13 cellular contexts compared by ENCODE assay signal in the genomic region with DNA sequence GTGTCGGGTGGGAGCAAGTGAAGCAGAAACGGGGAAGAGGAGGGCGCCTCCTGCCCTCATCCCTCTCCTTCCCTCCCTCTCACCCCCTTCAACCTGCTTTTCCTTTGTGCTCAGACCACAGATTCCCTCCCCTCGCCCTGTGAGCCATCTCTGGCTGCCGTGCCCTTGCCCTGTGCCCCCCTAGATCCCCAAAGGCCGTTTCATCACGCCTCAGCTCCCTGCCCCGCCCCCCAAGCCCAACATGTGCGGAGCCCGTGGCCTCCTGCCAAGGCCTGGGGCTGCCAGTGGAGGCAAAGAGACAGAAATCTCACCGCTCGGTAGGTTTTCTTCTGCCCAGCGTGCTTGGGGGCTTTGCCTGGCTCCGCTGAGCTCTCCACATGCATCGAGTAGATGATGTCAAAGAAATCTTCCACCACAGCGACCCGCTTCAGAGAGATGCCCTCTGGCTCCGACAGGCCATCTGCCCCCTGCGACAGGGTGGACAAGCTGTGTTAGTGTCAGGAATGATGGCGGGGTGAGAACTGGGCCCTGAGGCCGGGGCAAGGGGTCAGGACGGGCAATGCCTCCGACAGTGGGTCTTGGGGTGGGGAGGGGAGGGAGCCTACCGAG.
A peak's percentile ranks its signal among the peaks of the same experiment; 100 is the strongest.
DNase-seq lines count a peak whose midpoint lies in the region; ATAC-seq and TF ChIP-seq lines count a peak whose summit lies in the region.
"Had no signal": no experiment of that assay in that cellular context is flagged by ENCODE, and none has a peak within 500 bp of the region (broad histone marks: within the 10 kb centered on the region; RNA-seq: fewer than 3 reads in every experiment).

No MANE protein-coding gene starts in this region.

- peak overlapping the region; percentile 80 to 95 (median 90) for H3K4me2 ChIP-seq in BLaER1 treated with 17β-estradiol and CSF1 and Interleukin-3, amounts not matched to agents 10 nM and 100 nM

- peaks cover 73 to 99% (median 80%) of the 10 kb centered on the region in 10 experiments for H3K4me1 ChIP-seq in BLaER1 treated with 17β-estradiol and CSF1 and Interleukin-3, amounts not matched to agents 10 nM and 100 nM
- H3K4me1 ChIP-seq: gastrocnemius medialis had no signal

- 0 out of 22 replicates have a peak, but pooled peaks cover 0 to 4% (median 0%) of the 10 kb centered on the region in 11 experiments for H3K27me3 ChIP-seq in BLaER1 treated with 17β-estradiol and CSF1 and Interleukin-3, amounts not matched to agents 10 nM and 100 nM
- H3K27me3 ChIP-seq: cardiac muscle cell had no signal

- peaks cover 53% of the 10 kb centered on the region for H3K36me3 Mint-ChIP-seq in activated naive CD4-positive, alpha-beta T cell treated with anti-CD3 and anti-CD28 coated beads, Interleukin-2, amount 10 ng/mL, durations not matched to agents 7 days and 5 days
- H3K36me3 Mint-ChIP-seq in memory B cell, result peaks cover 5% of the 10 kb centered on the region

- DNase-seq in DMS 273 (lab: John Stamatoyannopoulos, UW; ENCODE audit: unreplicated experiment), result peak; percentile 76
- DNase-seq in activated naive CD4-positive, alpha-beta T cell treated with anti-CD3 and anti-CD28 coated beads, Interleukin-2, amount 10 ng/mL, durations not matched to agents 7 days and 5 days, result no peak
- no peak for DNase-seq in memory B cell (ENCODE audit: low spot score in 2 of 2)
- DNase-seq in GM13977 (ENCODE audit: low spot score), result no peak
- no peak for DNase-seq in activated effector memory CD4-positive, alpha-beta T cell treated with Interleukin-2 at 50 U/mL for 16 hours
- DNase-seq in amniotic stem cell (lab: John Stamatoyannopoulos, UW), result no peak
- DNase-seq: activated CD4-positive, alpha-beta T cell treated with anti-CD3 and anti-CD28 coated beads, Interleukin-2, amount 50 U/mL, for 1 hour; gastrocnemius medialis; GOT3; mammary epithelial cell had no signal

- peaks cover 2 to 63% (median 14%) of the 10 kb centered on the region in 11 experiments; a peak in 15 of 22 replicates for H4K20me1 ChIP-seq in BLaER1 treated with 17β-estradiol and CSF1 and Interleukin-3, amounts not matched to agents 10 nM and 100 nM

- H3K36me3 ChIP-seq in BLaER1 treated with 17β-estradiol and CSF1 and Interleukin-3, amounts not matched to agents 10 nM and 100 nM, result no peaks in the 10 kb centered on the region; a peak in 1 of 22 replicates
- H3K36me3 ChIP-seq: cardiac muscle cell, gastrocnemius medialis had no signal

- H3K4me3 Mint-ChIP-seq in activated naive CD4-positive, alpha-beta T cell treated with anti-CD3 and anti-CD28 coated beads, Interleukin-2, amount 10 ng/mL, durations not matched to agents 7 days and 5 days, result no peak overlapping the region
- no peak overlapping the region for H3K4me3 Mint-ChIP-seq in memory B cell

- no peaks in the 10 kb centered on the region for H3K27me3 Mint-ChIP-seq in activated naive CD4-positive, alpha-beta T cell treated with anti-CD3 and anti-CD28 coated beads, Interleukin-2, amount 10 ng/mL, durations not matched to agents 7 days and 5 days
- H3K27me3 Mint-ChIP-seq in memory B cell, result no peaks in the 10 kb centered on the region

- peak overlapping the region; percentile 87 for H3K27ac Mint-ChIP-seq in activated naive CD4-positive, alpha-beta T cell treated with anti-CD3 and anti-CD28 coated beads, Interleukin-2, amount 10 ng/mL, durations not matched to agents 7 days and 5 days
- peak overlapping the region; percentile 88 for H3K27ac Mint-ChIP-seq in memory B cell

- no peak for ATAC-seq in memory B cell (ENCODE audit: low read depth)
- ATAC-seq: gastrocnemius medialis had no signal

- H3K9me3 Mint-ChIP-seq in activated naive CD4-positive, alpha-beta T cell treated with anti-CD3 and anti-CD28 coated beads, Interleukin-2, amount 10 ng/mL, durations not matched to agents 7 days and 5 days, result no peaks in the 10 kb centered on the region
- H3K9me3 Mint-ChIP-seq in memory B cell, result no peaks in the 10 kb centered on the region

- no peak for TF ChIP-seq CTCF in GM13977 (IDR thresholded peaks at IDR 0.05; ENCODE audit: extremely low read depth, insufficient read depth, missing control alignments)

- peaks cover 87% of the 10 kb centered on the region for H3K4me1 Mint-ChIP-seq in activated naive CD4-positive, alpha-beta T cell treated with anti-CD3 and anti-CD28 coated beads, Interleukin-2, amount 10 ng/mL, durations not matched to agents 7 days and 5 days
- peaks cover 43% of the 10 kb centered on the region for H3K4me1 Mint-ChIP-seq in memory B cell

- peak overlapping the region in 8 of 11 experiments; percentile 25 to 79 (median 70); a peak in 15 of 22 replicates for H3K27ac ChIP-seq in BLaER1 treated with 17β-estradiol and CSF1 and Interleukin-3, amounts not matched to agents 10 nM and 100 nM
- H3K27ac ChIP-seq: gastrocnemius medialis, RWPE1 had no signal

- H3K4me3 ChIP-seq in BLaER1 treated with 17β-estradiol and CSF1 and Interleukin-3, amounts not matched to agents 10 nM and 100 nM, result peak overlapping the region in 3 of 10 experiments; percentile 10 to 24 (median 20); a peak in 2 of 20 replicates
- H3K4me3 ChIP-seq: cardiac muscle cell, gastrocnemius medialis had no signal

- in situ Hi-C loops in GM13977 (cut with MboI; ENCODE audit: low pct_unique_long_range_greater_than_20kb, low sequenced_read_pairs, unreplicated experiment), result loop anchor here (10.0 to 25.0 kb wide), 2 partner anchors 117 to 260 kb away; no protein-coding TSS in a partner anchor

- CTCF ChIA-PET in activated naive CD4-positive, alpha-beta T cell treated with anti-CD3 and anti-CD28 coated beads, Interleukin-2, amount 10 ng/mL, durations not matched to agents 7 days and 5 days (lab: Charles Lee), result interaction anchor here (10.3 to 12.5 kb wide), 2 partner anchors 13 to 122 kb away, joined by 173 to 283 read pairs; no protein-coding TSS in a partner anchor

- no peaks in the 10 kb centered on the region for H3K9me3 ChIP-seq in BLaER1 treated with 17β-estradiol and CSF1 and Interleukin-3, amounts not matched to agents 10 nM and 100 nM (replicated peaks in 1 of 11)
- H3K9me3 ChIP-seq: gastrocnemius medialis had no signal

- peak overlapping the region; percentile 36 to 79 (median 64); a peak in 17 of 22 replicates for H3K9ac ChIP-seq in BLaER1 treated with 17β-estradiol and CSF1 and Interleukin-3, amounts not matched to agents 10 nM and 100 nM
